1 cellular context compared by ENCODE assay signal in the genomic region with DNA sequence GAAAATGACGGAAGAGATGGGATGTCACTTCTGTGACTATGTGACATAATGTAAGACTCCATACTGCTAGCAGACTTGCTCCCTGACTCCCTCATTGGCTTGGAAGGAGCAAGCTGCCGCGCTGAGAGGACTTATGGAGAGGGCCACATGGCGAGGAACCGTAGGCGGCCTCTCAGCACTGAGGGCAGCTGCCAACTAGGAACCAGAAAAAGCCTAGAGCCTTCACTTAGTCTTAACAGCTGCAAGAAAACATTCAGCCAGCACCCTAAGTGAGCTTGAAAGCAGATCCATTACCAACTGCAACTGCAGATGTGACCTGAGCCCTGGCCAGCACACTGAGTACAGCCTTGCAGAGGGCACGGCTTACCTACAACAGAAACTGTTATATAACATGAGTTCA.
TF ChIP-seq lines count a peak whose summit lies in the region.

No MANE protein-coding gene starts in this region.

TF ChIP-seq in HepG2, 621 proteins besides CTCF, POLR2A, EP300 and RAD21 (continued from another document):
- TF ChIP-seq, protein P1, sequence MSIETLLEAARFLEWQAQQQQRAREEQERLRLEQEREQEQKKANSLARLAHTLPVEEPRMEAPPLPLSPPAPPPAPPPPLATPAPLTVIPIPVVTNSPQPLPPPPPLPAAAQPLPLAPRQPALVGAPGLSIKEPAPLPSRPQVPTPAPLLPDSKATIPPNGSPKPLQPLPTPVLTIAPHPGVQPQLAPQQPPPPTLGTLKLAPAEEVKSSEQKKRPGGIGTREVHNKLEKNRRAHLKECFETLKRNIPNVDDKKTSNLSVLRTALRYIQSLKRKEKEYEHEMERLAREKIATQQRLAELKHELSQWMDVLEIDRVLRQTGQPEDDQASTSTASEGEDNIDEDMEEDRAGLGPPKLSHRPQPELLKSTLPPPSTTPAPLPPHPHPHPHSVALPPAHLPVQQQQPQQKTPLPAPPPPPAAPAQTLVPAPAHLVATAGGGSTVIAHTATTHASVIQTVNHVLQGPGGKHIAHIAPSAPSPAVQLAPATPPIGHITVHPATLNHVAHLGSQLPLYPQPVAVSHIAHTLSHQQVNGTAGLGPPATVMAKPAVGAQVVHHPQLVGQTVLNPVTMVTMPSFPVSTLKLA (IDR thresholded peaks at IDR 0.05) = no peak
- no peak for TF ChIP-seq SATB2 (CRISPR knock-in tag; IDR thresholded peaks at IDR 0.05)
- no peak for TF ChIP-seq CREM (IDR thresholded peaks at IDR 0.05)
- TF ChIP-seq CREM (CRISPR knock-in tag; IDR thresholded peaks at IDR 0.05) = no peak
- TF ChIP-seq ZNF383 (CRISPR knock-in tag; IDR thresholded peaks at IDR 0.05; ENCODE audit: borderline replicate concordance) = no peak
- TF ChIP-seq ZNF317 (CRISPR knock-in tag; IDR thresholded peaks at IDR 0.05) = no peak
- TF ChIP-seq ZSCAN21 (CRISPR knock-in tag; IDR thresholded peaks at IDR 0.05; ENCODE audit: borderline replicate concordance) = no peak
- TF ChIP-seq, protein P2, sequence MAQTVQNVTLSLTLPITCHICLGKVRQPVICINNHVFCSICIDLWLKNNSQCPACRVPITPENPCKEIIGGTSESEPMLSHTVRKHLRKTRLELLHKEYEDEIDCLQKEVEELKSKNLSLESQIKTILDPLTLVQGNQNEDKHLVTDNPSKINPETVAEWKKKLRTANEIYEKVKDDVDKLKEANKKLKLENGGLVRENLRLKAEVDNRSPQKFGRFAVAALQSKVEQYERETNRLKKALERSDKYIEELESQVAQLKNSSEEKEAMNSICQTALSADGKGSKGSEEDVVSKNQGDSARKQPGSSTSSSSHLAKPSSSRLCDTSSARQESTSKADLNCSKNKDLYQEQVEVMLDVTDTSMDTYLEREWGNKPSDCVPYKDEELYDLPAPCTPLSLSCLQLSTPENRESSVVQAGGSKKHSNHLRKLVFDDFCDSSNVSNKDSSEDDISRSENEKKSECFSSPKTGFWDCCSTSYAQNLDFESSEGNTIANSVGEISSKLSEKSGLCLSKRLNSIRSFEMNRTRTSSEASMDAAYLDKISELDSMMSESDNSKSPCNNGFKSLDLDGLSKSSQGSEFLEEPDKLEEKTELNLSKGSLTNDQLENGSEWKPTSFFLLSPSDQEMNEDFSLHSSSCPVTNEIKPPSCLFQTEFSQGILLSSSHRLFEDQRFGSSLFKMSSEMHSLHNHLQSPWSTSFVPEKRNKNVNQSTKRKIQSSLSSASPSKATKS (CRISPR knock-in tag; IDR thresholded peaks at IDR 0.05) = no peak
- TF ChIP-seq, protein P3, sequence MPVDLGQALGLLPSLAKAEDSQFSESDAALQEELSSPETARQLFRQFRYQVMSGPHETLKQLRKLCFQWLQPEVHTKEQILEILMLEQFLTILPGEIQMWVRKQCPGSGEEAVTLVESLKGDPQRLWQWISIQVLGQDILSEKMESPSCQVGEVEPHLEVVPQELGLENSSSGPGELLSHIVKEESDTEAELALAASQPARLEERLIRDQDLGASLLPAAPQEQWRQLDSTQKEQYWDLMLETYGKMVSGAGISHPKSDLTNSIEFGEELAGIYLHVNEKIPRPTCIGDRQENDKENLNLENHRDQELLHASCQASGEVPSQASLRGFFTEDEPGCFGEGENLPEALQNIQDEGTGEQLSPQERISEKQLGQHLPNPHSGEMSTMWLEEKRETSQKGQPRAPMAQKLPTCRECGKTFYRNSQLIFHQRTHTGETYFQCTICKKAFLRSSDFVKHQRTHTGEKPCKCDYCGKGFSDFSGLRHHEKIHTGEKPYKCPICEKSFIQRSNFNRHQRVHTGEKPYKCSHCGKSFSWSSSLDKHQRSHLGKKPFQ (CRISPR knock-in tag; IDR thresholded peaks at IDR 0.05; ENCODE audit: insufficient replicate concordance) = no peak
- TF ChIP-seq, protein P4, sequence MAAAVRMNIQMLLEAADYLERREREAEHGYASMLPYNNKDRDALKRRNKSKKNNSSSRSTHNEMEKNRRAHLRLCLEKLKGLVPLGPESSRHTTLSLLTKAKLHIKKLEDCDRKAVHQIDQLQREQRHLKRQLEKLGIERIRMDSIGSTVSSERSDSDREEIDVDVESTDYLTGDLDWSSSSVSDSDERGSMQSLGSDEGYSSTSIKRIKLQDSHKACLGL (CRISPR knock-in tag; IDR thresholded peaks at IDR 0.05) = no peak
- TF ChIP-seq, protein P5, sequence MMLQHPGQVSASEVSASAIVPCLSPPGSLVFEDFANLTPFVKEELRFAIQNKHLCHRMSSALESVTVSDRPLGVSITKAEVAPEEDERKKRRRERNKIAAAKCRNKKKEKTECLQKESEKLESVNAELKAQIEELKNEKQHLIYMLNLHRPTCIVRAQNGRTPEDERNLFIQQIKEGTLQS (CRISPR knock-in tag; IDR thresholded peaks at IDR 0.05) = no peak
- TF ChIP-seq, protein P6, sequence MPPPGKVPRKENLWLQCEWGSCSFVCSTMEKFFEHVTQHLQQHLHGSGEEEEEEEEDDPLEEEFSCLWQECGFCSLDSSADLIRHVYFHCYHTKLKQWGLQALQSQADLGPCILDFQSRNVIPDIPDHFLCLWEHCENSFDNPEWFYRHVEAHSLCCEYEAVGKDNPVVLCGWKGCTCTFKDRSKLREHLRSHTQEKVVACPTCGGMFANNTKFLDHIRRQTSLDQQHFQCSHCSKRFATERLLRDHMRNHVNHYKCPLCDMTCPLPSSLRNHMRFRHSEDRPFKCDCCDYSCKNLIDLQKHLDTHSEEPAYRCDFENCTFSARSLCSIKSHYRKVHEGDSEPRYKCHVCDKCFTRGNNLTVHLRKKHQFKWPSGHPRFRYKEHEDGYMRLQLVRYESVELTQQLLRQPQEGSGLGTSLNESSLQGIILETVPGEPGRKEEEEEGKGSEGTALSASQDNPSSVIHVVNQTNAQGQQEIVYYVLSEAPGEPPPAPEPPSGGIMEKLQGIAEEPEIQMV (CRISPR knock-in tag; IDR thresholded peaks at IDR 0.05; ENCODE audit: low read depth) = no peak
- TF ChIP-seq, protein P7, sequence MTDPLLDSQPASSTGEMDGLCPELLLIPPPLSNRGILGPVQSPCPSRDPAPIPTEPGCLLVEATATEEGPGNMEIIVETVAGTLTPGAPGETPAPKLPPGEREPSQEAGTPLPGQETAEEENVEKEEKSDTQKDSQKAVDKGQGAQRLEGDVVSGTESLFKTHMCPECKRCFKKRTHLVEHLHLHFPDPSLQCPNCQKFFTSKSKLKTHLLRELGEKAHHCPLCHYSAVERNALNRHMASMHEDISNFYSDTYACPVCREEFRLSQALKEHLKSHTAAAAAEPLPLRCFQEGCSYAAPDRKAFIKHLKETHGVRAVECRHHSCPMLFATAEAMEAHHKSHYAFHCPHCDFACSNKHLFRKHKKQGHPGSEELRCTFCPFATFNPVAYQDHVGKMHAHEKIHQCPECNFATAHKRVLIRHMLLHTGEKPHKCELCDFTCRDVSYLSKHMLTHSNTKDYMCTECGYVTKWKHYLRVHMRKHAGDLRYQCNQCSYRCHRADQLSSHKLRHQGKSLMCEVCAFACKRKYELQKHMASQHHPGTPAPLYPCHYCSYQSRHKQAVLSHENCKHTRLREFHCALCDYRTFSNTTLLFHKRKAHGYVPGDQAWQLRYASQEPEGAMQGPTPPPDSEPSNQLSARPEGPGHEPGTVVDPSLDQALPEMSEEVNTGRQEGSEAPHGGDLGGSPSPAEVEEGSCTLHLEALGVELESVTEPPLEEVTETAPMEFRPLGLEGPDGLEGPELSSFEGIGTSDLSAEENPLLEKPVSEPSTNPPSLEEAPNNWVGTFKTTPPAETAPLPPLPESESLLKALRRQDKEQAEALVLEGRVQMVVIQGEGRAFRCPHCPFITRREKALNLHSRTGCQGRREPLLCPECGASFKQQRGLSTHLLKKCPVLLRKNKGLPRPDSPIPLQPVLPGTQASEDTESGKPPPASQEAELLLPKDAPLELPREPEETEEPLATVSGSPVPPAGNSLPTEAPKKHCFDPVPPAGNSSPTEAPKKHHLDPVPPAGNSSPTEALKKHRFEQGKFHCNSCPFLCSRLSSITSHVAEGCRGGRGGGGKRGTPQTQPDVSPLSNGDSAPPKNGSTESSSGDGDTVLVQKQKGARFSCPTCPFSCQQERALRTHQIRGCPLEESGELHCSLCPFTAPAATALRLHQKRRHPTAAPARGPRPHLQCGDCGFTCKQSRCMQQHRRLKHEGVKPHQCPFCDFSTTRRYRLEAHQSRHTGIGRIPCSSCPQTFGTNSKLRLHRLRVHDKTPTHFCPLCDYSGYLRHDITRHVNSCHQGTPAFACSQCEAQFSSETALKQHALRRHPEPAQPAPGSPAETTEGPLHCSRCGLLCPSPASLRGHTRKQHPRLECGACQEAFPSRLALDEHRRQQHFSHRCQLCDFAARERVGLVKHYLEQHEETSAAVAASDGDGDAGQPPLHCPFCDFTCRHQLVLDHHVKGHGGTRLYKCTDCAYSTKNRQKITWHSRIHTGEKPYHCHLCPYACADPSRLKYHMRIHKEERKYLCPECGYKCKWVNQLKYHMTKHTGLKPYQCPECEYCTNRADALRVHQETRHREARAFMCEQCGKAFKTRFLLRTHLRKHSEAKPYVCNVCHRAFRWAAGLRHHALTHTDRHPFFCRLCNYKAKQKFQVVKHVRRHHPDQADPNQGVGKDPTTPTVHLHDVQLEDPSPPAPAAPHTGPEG (CRISPR knock-in tag; IDR thresholded peaks at IDR 0.05) = no peak
- TF ChIP-seq, protein P8, sequence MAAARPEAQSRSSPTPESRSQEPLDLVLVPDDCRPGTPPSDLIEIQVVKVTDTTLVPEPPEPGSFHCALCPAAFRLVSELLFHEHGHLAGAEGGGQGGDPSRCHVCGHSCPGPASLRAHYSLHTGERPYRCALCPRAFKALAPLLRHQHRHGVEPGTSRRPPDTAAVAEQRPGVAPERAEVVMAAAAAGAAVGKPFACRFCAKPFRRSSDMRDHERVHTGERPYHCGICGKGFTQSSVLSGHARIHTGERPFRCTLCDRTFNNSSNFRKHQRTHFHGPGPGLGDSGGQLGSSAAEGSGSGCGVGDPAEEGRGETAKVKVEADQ (CRISPR knock-in tag; IDR thresholded peaks at IDR 0.05; ENCODE audit: borderline replicate concordance) = no peak
- TF ChIP-seq, protein P9, sequence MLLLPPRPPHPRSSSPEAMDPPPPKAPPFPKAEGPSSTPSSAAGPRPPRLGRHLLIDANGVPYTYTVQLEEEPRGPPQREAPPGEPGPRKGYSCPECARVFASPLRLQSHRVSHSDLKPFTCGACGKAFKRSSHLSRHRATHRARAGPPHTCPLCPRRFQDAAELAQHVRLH (CRISPR knock-in tag; IDR thresholded peaks at IDR 0.05; ENCODE audit: borderline replicate concordance, low read depth) = no peak
- TF ChIP-seq TARDBP (CRISPR knock-in tag; IDR thresholded peaks at IDR 0.05) = no peak
